12 cellular contexts compared by ENCODE assay signal in genomic region chr1:186682721-186683120, GRCh38. TPM values are rescaled to one million over a fixed set of nuclear protein-coding genes. Genes with fewer than 3 reads are reported as not detected.
DNase-seq lines count a peak whose midpoint lies in the region; ATAC-seq, FAIRE-seq and TF ChIP-seq lines count a peak whose summit lies in the region.
"Had no signal": no experiment of that assay in that cellular context is flagged by ENCODE, and none has a peak within 500 bp of the region (broad histone marks: within the 10 kb centered on the region; RNA-seq: fewer than 3 reads in every experiment).

No MANE protein-coding gene starts in this region.

- CTCF ChIA-PET in HepG2 (lab: Yijun Ruan, JAX; ENCODE audit: low intra/inter-chr PET ratio, low total read pairs): no interaction called here

- H3K4me3 ChIP-seq in liver (ENCODE audit: low read depth in 1 of 3, low read length in 3 of 3): no peak overlapping the region
- no peak overlapping the region for H3K4me3 ChIP-seq in HepG2 (replicated peaks in 1 of 3; ENCODE audit: insufficient read depth in 1 of 3, low read depth in 2 of 3, low read length in 3 of 3)
- H3K4me3 ChIP-seq in adrenal gland: peak overlapping the region in 1 of 4 donors; percentile 8
- H3K4me3 ChIP-seq in fibroblast of villous mesenchyme (ENCODE audit: low read depth, low read length): no peak overlapping the region
- H3K4me3 ChIP-seq: esophagus squamous epithelium had no signal

- in situ Hi-C loops in HepG2 (cut with HindIII; ENCODE audit: extremely low pct_ligation_motif_present, low pct_unique_long_range_greater_than_20kb): no loop called here

- TF ChIP-seq EP300 in HepG2 (IDR thresholded peaks at IDR 0.05; ENCODE audit: low read depth in 2 of 2, low read length in 2 of 2) (no peak), HepG2 (CRISPR knock-in tag; IDR thresholded peaks at IDR 0.05; ENCODE audit: borderline replicate concordance) (no peak)

- DNase-seq in HepG2 (ENCODE audit: low spot score) (no peak), adrenal gland (no peak), fibroblast of villous mesenchyme (ENCODE audit: low read depth) (peak; percentile 37), NAMALWA (ENCODE audit: low spot score) (no peak), posterior vena cava (ENCODE audit: low spot score) (no peak), HuH-7 (ENCODE audit: low spot score) (no peak)
- no peak for DNase-seq in activated CD4-positive, alpha-beta T cell treated with anti-CD3 and anti-CD28 coated beads for 4 hours
- DNase-seq: CD4-positive, CD25-positive, alpha-beta regulatory T cell; esophagus squamous epithelium; NCI-H1048; NCI-H82 had no signal

- 51% methylated on average over 1 of the region's 1 CpG for WGBS in liver
- WGBS in HepG2 (ENCODE audit: low lambda C conversion rate): 0% methylated on average over 1 of the region's 1 CpG
- WGBS in adrenal gland, 4 donors: 43 to 45% (median 43%) methylated on average over 1 of the region's 1 CpG

- H3K27ac ChIP-seq in liver (ENCODE audit: low read depth in 1 of 2, low read length in 2 of 2): no peak overlapping the region
- no peak overlapping the region for H3K27ac ChIP-seq in HepG2 (ENCODE audit: extremely low read length, insufficient read depth, low read length)
- no peak overlapping the region for H3K27ac ChIP-seq in adrenal gland

- H3K27me3 ChIP-seq in liver (ENCODE audit: control insufficient read depth in 4 of 4, insufficient read depth in 4 of 4, low read length in 3 of 4) (peaks cover 0 to 2% (median 0%) of the 10 kb centered on the region in 4 donors), HepG2 (ENCODE audit: control insufficient read depth in 1 of 2, insufficient read depth in 2 of 2, low read length in 2 of 2) (no peaks in the 10 kb centered on the region), adrenal gland (no peaks in the 10 kb centered on the region)
- H3K27me3 ChIP-seq: esophagus squamous epithelium had no signal

- no TSS peak for BruUV-seq in HepG2 (replicated peaks; lab: Mats Ljungman, UMichigan)

- intact Hi-C loops in HepG2 (cut with micrococcal nuclease; ENCODE audit: unreplicated experiment): no loop called here
- intact Hi-C loops in adrenal gland (cut with DNase I): no loop called here
- intact Hi-C loops in posterior vena cava (cut with DNase I): no loop called here

- H3K36me3 ChIP-seq in liver (ENCODE audit: control insufficient read depth in 4 of 4, insufficient read depth in 3 of 4, low read depth in 1 of 4, low read length in 3 of 4) (no peaks in the 10 kb centered on the region), HepG2 (replicated peaks in 1 of 2; ENCODE audit: control insufficient read depth in 1 of 2, insufficient read depth in 2 of 2, low read length in 2 of 2) (no peaks in the 10 kb centered on the region), adrenal gland (replicated peaks in 1 of 2) (no peaks in the 10 kb centered on the region)
- H3K36me3 ChIP-seq: esophagus squamous epithelium had no signal

- no peak for TF ChIP-seq CTCF in liver (IDR thresholded peaks at IDR 0.05; ENCODE audit: low read depth, low read length, missing input control)
- TF ChIP-seq CTCF in HepG2 (CRISPR knock-in tag; IDR thresholded peaks at IDR 0.05): no peak
- TF ChIP-seq CTCF in adrenal gland (IDR thresholded peaks at IDR 0.05): peak in 4 of 6 experiments; percentile 2 to 26 (median 18)
- peak; percentile 20 for TF ChIP-seq CTCF in fibroblast of villous mesenchyme (IDR thresholded peaks at IDR 0.05; ENCODE audit: insufficient read depth, low read depth, low read length)

- H3K9ac ChIP-seq in liver (ENCODE audit: low read depth in 1 of 2, low read length in 2 of 2): no peak overlapping the region
- H3K9ac ChIP-seq in HepG2 (ENCODE audit: insufficient read depth, low read depth, low read length): no peak overlapping the region

- H3K9me3 ChIP-seq in liver (ENCODE audit: control insufficient read depth in 4 of 4, low read length in 3 of 4) (no peaks in the 10 kb centered on the region), HepG2 (ENCODE audit: low read length) (peaks cover 5% of the 10 kb centered on the region; the same call in 1 of the 2 replicates), adrenal gland (replicated peaks in 1 of 3) (peaks cover 0 to 3% (median 0%) of the 10 kb centered on the region in 3 donors)
- H3K9me3 ChIP-seq: esophagus squamous epithelium had no signal

- TF ChIP-seq RAD21 in liver (IDR thresholded peaks at IDR 0.05): peak; percentile 36 to 44
- TF ChIP-seq RAD21 in HepG2 (CRISPR knock-in tag; IDR thresholded peaks at IDR 0.05): no peak

- no peak overlapping the region for H3K4me2 ChIP-seq in HepG2 (ENCODE audit: low read depth, low read length)

- H3K79me2 ChIP-seq in HepG2 (ENCODE audit: insufficient read depth, low read length): no peaks in the 10 kb centered on the region

- no peak for FAIRE-seq in HepG2 (lab: Jason Lieb, UNC)

- POLR2A ChIA-PET in HepG2 (lab: Yijun Ruan, JAX): no interaction called here

- no peak for TF ChIP-seq POLR2A in HepG2 (IDR thresholded peaks at IDR 0.05; ENCODE audit: insufficient read depth in 1 of 2, low read depth in 2 of 2, low read length in 2 of 2)
- TF ChIP-seq POLR2A in adrenal gland (IDR thresholded peaks at IDR 0.05): no peak

- no peak for ATAC-seq in HepG2

- no peaks in the 10 kb centered on the region for H4K20me1 ChIP-seq in HepG2 (ENCODE audit: insufficient read depth, low read length)

- no peaks in the 10 kb centered on the region for H3K4me1 ChIP-seq in liver (ENCODE audit: control insufficient read depth in 4 of 4, insufficient read depth in 4 of 4, low read length in 3 of 4)
- no peaks in the 10 kb centered on the region for H3K4me1 ChIP-seq in HepG2 (ENCODE audit: insufficient read depth, low read length)
- no peaks in the 10 kb centered on the region for H3K4me1 ChIP-seq in adrenal gland (replicated peaks in 1 of 2)

- H2AFZ ChIP-seq in HepG2 (ENCODE audit: low read length): no peak overlapping the region

TF ChIP-seq in HepG2, 621 proteins besides CTCF, POLR2A, EP300 and RAD21 (continues in another document):
- TF ChIP-seq SUZ12 (IDR thresholded peaks at IDR 0.05; ENCODE audit: low read depth, low read length) (no peak), FOXK2 (IDR thresholded peaks at IDR 0.05) (no peak), ZNF614 (CRISPR knock-in tag; IDR thresholded peaks at IDR 0.05; ENCODE audit: borderline replicate concordance) (no peak), SMC3 (IDR thresholded peaks at IDR 0.05; ENCODE audit: low read length) (no peak), REPIN1 (CRISPR knock-in tag; IDR thresholded peaks at IDR 0.05; ENCODE audit: borderline replicate concordance, low read depth) (no peak), KLF11 (CRISPR knock-in tag; IDR thresholded peaks at IDR 0.05) (no peak), IKZF5 (CRISPR knock-in tag; IDR thresholded peaks at IDR 0.05) (no peak), ZNF564 (CRISPR knock-in tag; IDR thresholded peaks at IDR 0.05) (no peak), ZNF607 (CRISPR knock-in tag; IDR thresholded peaks at IDR 0.05; ENCODE audit: borderline replicate concordance) (no peak), FOXO1 (CRISPR knock-in tag; IDR thresholded peaks at IDR 0.05) (no peak)

RNA-seq across cellular contexts. Expression of gene PTGS2, which starts 2.5 kb away (rescaled TPM):
- total RNA-seq in liver (under 1 TPM; 0.33 TPM), HepG2 (2016; rRNA removed; fragmentation: Illumina TruSeq; extraction: Trizol) (not detected in 2 replicates), adrenal gland (10 to 100 TPM in 2 of 8 donors, 1 to 10 TPM in 6; 1.5 to 21.5 (median 3.1) TPM), fibroblast of villous mesenchyme (3.0 and 5.5 TPM in 2 replicates), posterior vena cava (10 to 100 TPM in 1 of 2 donors, 1 to 10 TPM in 1; 9.3 to 17.9 TPM)
- polyA plus RNA-seq in liver (under 1 TPM; 0.11 to 0.25 TPM), HepG2 (2011; rRNA removed) (not detected in 2 replicates), adrenal gland (10 to 100 TPM in 1 of 3 donors, 1 to 10 TPM in 1, under 1 TPM in 1; 0.77 to 13.6 (median 1.1) TPM)
- not detected in 2 replicates for total RNA-seq in HepG2 (2016; cell fraction: cytosol; rRNA removed; fragmentation: Illumina TruSeq; extraction: Trizol; ENCODE audit: low read depth)
- total RNA-seq in HepG2 (2016; cell fraction: insoluble cytoplasmic fraction; rRNA removed; fragmentation: Illumina TruSeq; extraction: Trizol): not detected in 2 replicates
- not detected in 2 replicates for total RNA-seq in HepG2 (2016; cell fraction: membrane; rRNA removed; fragmentation: Illumina TruSeq; extraction: Trizol)
- total RNA-seq in HepG2 (2016; cell fraction: nucleus; rRNA removed; fragmentation: Illumina TruSeq; extraction: Trizol): not detected in 2 replicates
- not detected in 2 replicates for polyA plus RNA-seq in HepG2 (2011; cell fraction: cytosol; rRNA removed)
- not detected in 2 replicates for polyA plus RNA-seq in HepG2 (2011; cell fraction: nucleus; rRNA removed)
- polyA plus RNA-seq in HepG2 (2012): not detected in 2 replicates
- polyA plus RNA-seq in HepG2 (2016; cell fraction: cytosol; fragmentation: Illumina TruSeq; extraction: Trizol; ENCODE audit: low read depth): not detected in 2 replicates
- polyA plus RNA-seq in HepG2 (2016; cell fraction: insoluble cytoplasmic fraction; fragmentation: Illumina TruSeq; extraction: Trizol; ENCODE audit: low read depth): not detected in 2 replicates
- polyA plus RNA-seq in HepG2 (2016; cell fraction: membrane; fragmentation: Illumina TruSeq; extraction: Trizol; ENCODE audit: low read depth): not detected in 2 replicates
- polyA plus RNA-seq in HepG2 (2016; cell fraction: nucleus; fragmentation: Illumina TruSeq; extraction: Trizol; ENCODE audit: insufficient read depth, low read depth): not detected in 2 replicates
- polyA minus RNA-seq in HepG2 (2011; rRNA and poly(A)+ RNA removed; ENCODE audit: low replicate concordance): 34.7 TPM in 1 of 2 replicates, not detected in the other
- not detected in 2 replicates for polyA minus RNA-seq in HepG2 (2011; cell fraction: cytosol; rRNA and poly(A)+ RNA removed)
- polyA minus RNA-seq in HepG2 (2011; cell fraction: nucleus; rRNA and poly(A)+ RNA removed): 0.26 TPM in 1 of 2 replicates, not detected in the other

Comparison
In these comparisons a context has a peak if more than half of its experiments do, and no peak if none do; other contexts are left out.
1. CTCF ChIP-seq: peak in adrenal gland (4 of 6) and fibroblast of villous mesenchyme (single experiment); none in liver (single experiment) and HepG2 (single experiment).